ENCODE assay signal across 24 cellular contexts in genomic region chr6:138085839-138086222, GRCh38.
"Had no signal": no experiment of that assay in that cellular context is flagged by ENCODE, and none has a peak within 500 bp of the region (broad histone marks: within the 10 kb centered on the region; RNA-seq: fewer than 3 reads in every experiment).

No MANE protein-coding gene starts in this region.

- H3K36me3 Mint-ChIP-seq: memory B cell, naive B cell had no signal

- FAIRE-seq: endometrium, frontal cortex, urothelium cell line had no signal

- H3K4me3 Mint-ChIP-seq: memory B cell, naive B cell, nephron progenitor cell had no signal

- ATAC-seq: heart left ventricle, psoas muscle, sciatic nerve had no signal

- DNase-seq: cortex of kidney; dorsolateral prefrontal cortex; effector CD8-positive, alpha-beta T cell; heart left ventricle; hypothalamus; left lung; lower lobe of right lung; naive B cell; nephron progenitor cell; psoas muscle; retina; stimulated activated CD4-positive, alpha-beta T cell treated with anti-CD3 and anti-CD28 coated beads, Interleukin-2, amount 100 ng/mL, for 24 hours; stimulated activated CD4-positive, alpha-beta T cell treated with anti-CD3 and anti-CD28 coated beads, Interleukin-4, amount 100 ng/mL, for 4 hours; stimulated activated naive CD4-positive, alpha-beta T cell; stomach; substantia nigra; thyroid gland had no signal

- H3K27me3 ChIP-seq: dorsolateral prefrontal cortex, heart left ventricle, stomach, thyroid gland had no signal

- H3K27me3 Mint-ChIP-seq: type B pancreatic cell had no signal

- H3K4me3 ChIP-seq: dorsolateral prefrontal cortex, heart left ventricle, left lung, lower lobe of right lung, psoas muscle, stomach, thyroid gland had no signal

- H3K9me3 Mint-ChIP-seq: memory B cell had no signal

- H3K27ac Mint-ChIP-seq: memory B cell, naive B cell, nephron progenitor cell had no signal

- H3K79me2 ChIP-seq: parathyroid adenoma had no signal

- H3K9me3 ChIP-seq: left lung, lower lobe of right lung, psoas muscle, thyroid gland had no signal

- H3K4me1 ChIP-seq: heart left ventricle, left lung, parathyroid adenoma, psoas muscle had no signal

- H3K4me1 Mint-ChIP-seq: memory B cell, naive B cell had no signal

- H3K9ac ChIP-seq: parathyroid adenoma had no signal

- H3K27ac ChIP-seq: dorsolateral prefrontal cortex, heart left ventricle, left lung, lower lobe of right lung, parathyroid adenoma, psoas muscle, stomach, thyroid gland had no signal

- H2AFZ ChIP-seq: parathyroid adenoma had no signal

- H3K36me3 ChIP-seq: left lung, lower lobe of right lung, thyroid gland had no signal
